ENCODE assay signal across 8 cellular contexts in genomic region chr12:116559080-116559329, GRCh38. TPM values are rescaled to one million over a fixed set of nuclear protein-coding genes. Genes with fewer than 3 reads are reported as not detected.
DNase-seq lines count a peak whose midpoint lies in the region; ATAC-seq and TF ChIP-seq lines count a peak whose summit lies in the region.

No MANE protein-coding gene starts in this region.

- POLR2A ChIA-PET in RWPE1 (lab: Yijun Ruan, JAX; ENCODE audit: low non-redundant PET), result no interaction called here

- intact Hi-C loops in heart left ventricle (cut with DNase I) (no loop called here), right cardiac atrium (cut with DNase I) (no loop called here)

- H3K9me3 ChIP-seq in heart left ventricle (peaks cover 0 to 11% (median 6%) of the 10 kb centered on the region in 12 donors), right cardiac atrium (ENCODE audit: control insufficient read depth, low read length) (no peaks in the 10 kb centered on the region)

- H3K27ac ChIP-seq in heart left ventricle (peak overlapping the region in 11 of 12 donors; percentile 3 to 90 (median 53)), right cardiac atrium (ENCODE audit: low read length) (no peak overlapping the region), RWPE1 (peak overlapping the region; percentile 97)

- H3K4me3 ChIP-seq in heart left ventricle, result peak overlapping the region in 3 of 12 donors; percentile 17 to 30 (median 19)
- H3K4me3 ChIP-seq in right cardiac atrium (ENCODE audit: low read length), result no peak overlapping the region

- CTCF ChIA-PET in RWPE1 (lab: Yijun Ruan, JAX), result no interaction called here

- TF ChIP-seq POLR2A in heart left ventricle (IDR thresholded peaks at IDR 0.05), result no peak

- ATAC-seq in heart left ventricle (peak in 3 of 4 donors; percentile 34 to 66 (median 42)), right cardiac atrium (no peak), HG02970 (IDR thresholded peaks at IDR 0.05; ENCODE audit: low FRiP score, unreplicated experiment) (peak; percentile 47)

- H3K27me3 ChIP-seq in heart left ventricle (no peaks in the 10 kb centered on the region), right cardiac atrium (ENCODE audit: control insufficient read depth, insufficient read depth) (no peaks in the 10 kb centered on the region)

- H3K4me1 ChIP-seq in heart left ventricle (peaks cover 0 to 45% (median 1%) of the 10 kb centered on the region in 12 donors), right cardiac atrium (ENCODE audit: control insufficient read depth, insufficient read depth, low read length) (no peaks in the 10 kb centered on the region)

- no peaks in the 10 kb centered on the region for H3K36me3 ChIP-seq in heart left ventricle

- no peak for TF ChIP-seq CTCF in heart left ventricle (IDR thresholded peaks at IDR 0.05)
- no peak for TF ChIP-seq CTCF in RWPE1 (conservative IDR thresholded peaks at IDR 0.05; ENCODE audit: low read depth)

- DNase-seq in heart left ventricle (no peak), right cardiac atrium (no peak), RWPE1 (ENCODE audit: low spot score) (no peak), middle frontal gyrus (ENCODE audit: extremely low spot score, low spot score) (peak; percentile 14), iPS-NIHi7 (ENCODE audit: extremely low spot score) (no peak), epidermal melanocyte (ENCODE audit: insufficient read length, low spot score) (no peak), cerebellar nuclear complex (lab: John Stamatoyannopoulos, UW) (no peak)

- WGBS in heart left ventricle, 4 donors, result 63 to 82% (median 78%) methylated on average over 10 of the region's 10 CpGs
- 78% methylated on average over 10 of the region's 10 CpGs for WGBS in right cardiac atrium

RNA-seq across cellular contexts. Expression of gene MAP1LC3B2, which starts 0.2 kb away (rescaled TPM):
- total RNA-seq in heart left ventricle (1 to 10 TPM in 8 of 9 donors, under 1 TPM in 1; 0.91 to 4.8 (median 2.3) TPM), right cardiac atrium (1 to 10 TPM; 1.9 to 2.7 (median 2.2) TPM)
- polyA plus RNA-seq in heart left ventricle (1 to 10 TPM in 1 of 2 donors, under 1 TPM in 1; 0.91 to 5.4 TPM), right cardiac atrium (2.9 TPM)

Comparison
In these comparisons a context has a peak if more than half of its experiments do, and no peak if none do; other contexts are left out.
1. ATAC-seq: peak in heart left ventricle (3 of 4) and HG02970 (single experiment); none in right cardiac atrium (0 of 2).